ENCODE assay signal across 13 cellular contexts in the genomic region with DNA sequence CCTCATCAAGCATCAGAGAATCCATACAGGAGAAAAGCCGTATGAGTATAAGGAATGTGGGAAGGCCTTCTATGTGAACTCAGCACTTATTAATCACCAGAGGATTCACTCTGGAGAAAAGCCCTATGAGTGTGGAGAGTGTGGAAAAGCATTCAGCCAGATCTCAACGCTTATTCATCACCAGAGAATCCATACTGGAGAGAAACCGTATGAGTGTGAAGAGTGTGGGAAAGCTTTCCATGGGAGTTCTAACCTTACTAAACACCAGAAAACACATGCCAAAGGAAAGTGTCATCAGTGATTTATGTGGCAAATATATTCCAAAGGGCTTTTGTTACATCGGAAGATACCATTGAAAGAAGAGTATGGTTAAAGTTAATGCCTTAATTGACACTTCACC. TPM values are rescaled to one million over a fixed set of nuclear protein-coding genes. Genes with fewer than 3 reads are reported as not detected.
A peak's percentile ranks its signal among the peaks of the same experiment; 100 is the strongest.
DNase-seq lines count a peak whose midpoint lies in the region; ATAC-seq, FAIRE-seq and TF ChIP-seq lines count a peak whose summit lies in the region.
"Had no signal": no experiment of that assay in that cellular context is flagged by ENCODE, and none has a peak within 500 bp of the region (broad histone marks: within the 10 kb centered on the region; RNA-seq: fewer than 3 reads in every experiment).

No MANE protein-coding gene starts in this region.

- H3K4me1 ChIP-seq in adipocyte (ENCODE audit: control insufficient read depth, insufficient read depth, low read length) = peaks cover 4% of the 10 kb centered on the region

- H3K27me3 ChIP-seq in adipocyte (replicated peaks; ENCODE audit: control insufficient read depth, insufficient read depth, low read length) = no peaks in the 10 kb centered on the region
- H3K27me3 ChIP-seq: ovary, spleen had no signal

- FAIRE-seq in H54 (lab: Jason Lieb, UNC) = peak; percentile 67

- H3K9ac ChIP-seq in adipocyte (ENCODE audit: low read length) = no peak overlapping the region

- H3K4me1 Mint-ChIP-seq in stimulated activated naive B cell treated with anti-CD40 and anti-IgM and Interleukin-4, amounts not matched to agents 10 μg/mL and 1 μg/mL and 100 μg/mL, for 72 hours = peaks cover 6 to 8% of the 10 kb centered on the region in 2 donors

- no peak overlapping the region for H3K4me3 ChIP-seq in adipocyte (ENCODE audit: low read length)
- no peak overlapping the region for H3K4me3 ChIP-seq in fibroblast of the aortic adventitia (ENCODE audit: low read depth, low read length)
- H3K4me3 ChIP-seq: ovary, spleen had no signal

- H3K4me3 Mint-ChIP-seq in stimulated activated naive B cell treated with anti-CD40 and anti-IgM and Interleukin-4, amounts not matched to agents 10 μg/mL and 1 μg/mL and 100 μg/mL, for 72 hours = no peak overlapping the region
- H3K4me3 Mint-ChIP-seq: activated naive CD4-positive, alpha-beta T cell treated with anti-CD3 and anti-CD28 coated beads, Interleukin-2, amount 50 U/mL, for 24 hours had no signal

- DNase-seq in H54 (ENCODE audit: insufficient read length, low spot score) (peak; percentile 5), adipocyte (ENCODE audit: low read depth) (peak; percentile 42), fibroblast of the aortic adventitia (ENCODE audit: low read depth) (peak; percentile 66), NCI-H446 treated with DMSO at 0.1 percent for 48 hours (lab: John Stamatoyannopoulos, UW) (no peak), iPS-NIHi7 (ENCODE audit: extremely low spot score) (no peak)
- DNase-seq in stimulated activated naive B cell treated with anti-CD40 and anti-IgM and Interleukin-4, amounts not matched to agents 10 μg/mL and 1 μg/mL and 100 μg/mL, for 72 hours = no peak
- DNase-seq: mesendoderm, NCI-H1092, ovary, spleen had no signal

- no peak for TF ChIP-seq CTCF in fibroblast of the aortic adventitia (IDR thresholded peaks at IDR 0.05; ENCODE audit: insufficient read depth, low read length)

- H3K36me3 ChIP-seq in adipocyte (ENCODE audit: control insufficient read depth, insufficient read depth, low read length, severe bottlenecking) = peaks cover 4% of the 10 kb centered on the region
- H3K36me3 ChIP-seq: ovary, spleen had no signal

- peaks cover 8% of the 10 kb centered on the region for H3K9me3 ChIP-seq in adipocyte (ENCODE audit: control insufficient read depth, low read length)
- H3K9me3 ChIP-seq: ovary had no signal

- ATAC-seq in stimulated activated naive B cell treated with anti-CD40 and anti-IgM and Interleukin-4, amounts not matched to agents 10 μg/mL and 1 μg/mL and 100 μg/mL, for 72 hours (replicated peaks) = no peak
- ATAC-seq in GM21360 (IDR thresholded peaks at IDR 0.05; ENCODE audit: unreplicated experiment) = no peak
- no peak for ATAC-seq in GM21723 (IDR thresholded peaks at IDR 0.05; ENCODE audit: unreplicated experiment)

- H3K27ac Mint-ChIP-seq in stimulated activated naive B cell treated with anti-CD40 and anti-IgM and Interleukin-4, amounts not matched to agents 10 μg/mL and 1 μg/mL and 100 μg/mL, for 72 hours = peak overlapping the region; percentile 66
- H3K27ac Mint-ChIP-seq: activated naive CD4-positive, alpha-beta T cell treated with anti-CD3 and anti-CD28 coated beads, Interleukin-2, amount 50 U/mL, for 24 hours had no signal

- H3K27me3 Mint-ChIP-seq in stimulated activated naive B cell treated with anti-CD40 and anti-IgM and Interleukin-4, amounts not matched to agents 10 μg/mL and 1 μg/mL and 100 μg/mL, for 72 hours = peaks cover 0 to 7% of the 10 kb centered on the region in 2 donors
- H3K27me3 Mint-ChIP-seq: activated naive CD4-positive, alpha-beta T cell treated with anti-CD3 and anti-CD28 coated beads, Interleukin-2, amount 50 U/mL, for 24 hours had no signal

- no peak for TF ChIP-seq POLR2A in H54 (IDR thresholded peaks at IDR 0.05; ENCODE audit: low read depth, low read length)

- H3K36me3 Mint-ChIP-seq in stimulated activated naive B cell treated with anti-CD40 and anti-IgM and Interleukin-4, amounts not matched to agents 10 μg/mL and 1 μg/mL and 100 μg/mL, for 72 hours = peaks cover 35 to 59% of the 10 kb centered on the region in 2 donors

- peaks cover 0 to 3% of the 10 kb centered on the region in 2 donors for H3K9me3 Mint-ChIP-seq in stimulated activated naive B cell treated with anti-CD40 and anti-IgM and Interleukin-4, amounts not matched to agents 10 μg/mL and 1 μg/mL and 100 μg/mL, for 72 hours
- H3K9me3 Mint-ChIP-seq: activated naive CD4-positive, alpha-beta T cell treated with anti-CD3 and anti-CD28 coated beads, Interleukin-2, amount 50 U/mL, for 24 hours had no signal

RNA-seq across cellular contexts. Expression of gene ZKSCAN8, which starts 25.4 kb away (rescaled TPM):
- 16.4 and 21.2 TPM in 2 replicates for total RNA-seq in fibroblast of the aortic adventitia (ENCODE audit: low replicate concordance)

RNA-seq across cellular contexts. Expression of gene ZSCAN16, which starts 42.7 kb away (rescaled TPM):
- 2.9 and 4.2 TPM in 2 replicates for total RNA-seq in fibroblast of the aortic adventitia (ENCODE audit: low replicate concordance)

RNA-seq across cellular contexts. Expression of gene ZSCAN9, which starts 58.0 kb away (rescaled TPM):
- total RNA-seq in fibroblast of the aortic adventitia (ENCODE audit: low replicate concordance) = 10.8 and 12.2 TPM in 2 replicates

Comparison
In these comparisons a context has a peak if more than half of its experiments do, and no peak if none do; other contexts are left out.
1. DNase-seq: peak in H54 (single experiment), adipocyte (single experiment) and fibroblast of the aortic adventitia (single experiment); none in stimulated activated naive B cell treated with anti-CD40 and anti-IgM and Interleukin-4, amounts not matched to agents 10 μg/mL and 1 μg/mL and 100 μg/mL, for 72 hours (single experiment), NCI-H446 treated with DMSO at 0.1 percent for 48 hours (single experiment) and iPS-NIHi7 (single experiment).